Comparison of ENCODE assay signal across 19 cellular contexts in the genomic region with DNA sequence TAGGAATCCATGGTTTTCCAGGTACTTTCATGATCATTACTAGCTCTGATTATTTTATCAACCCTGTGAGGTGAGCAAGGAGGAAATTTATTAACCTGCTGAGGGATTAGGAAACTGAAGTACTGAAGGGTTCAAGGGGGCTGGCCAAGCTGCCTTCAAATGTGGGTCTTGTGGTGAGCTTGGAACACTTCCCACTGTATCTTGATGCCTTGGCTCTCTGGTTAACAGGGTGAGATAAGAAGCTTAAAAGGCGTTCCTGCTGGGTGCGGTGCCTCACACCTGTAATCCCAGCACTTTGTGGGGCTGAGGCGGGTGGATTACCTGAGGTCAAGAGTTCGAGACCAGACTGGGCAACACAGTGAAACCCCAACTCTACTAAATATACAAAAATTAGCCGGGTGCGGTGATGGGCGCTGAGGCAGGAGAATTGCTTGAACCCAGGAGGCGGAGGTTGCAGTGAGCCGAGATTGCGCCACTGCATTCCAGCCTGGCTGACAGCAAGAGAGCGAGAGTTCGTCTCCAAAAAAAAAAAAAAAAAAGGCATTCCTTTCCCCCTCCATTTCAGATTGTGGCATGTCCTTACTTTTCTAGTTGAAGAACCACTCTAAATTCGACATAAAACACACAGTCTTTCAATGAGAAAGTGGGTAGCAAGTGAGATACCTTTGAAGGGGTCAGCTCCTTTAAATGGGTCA.
DNase-seq lines count a peak whose midpoint lies in the region; ATAC-seq and TF ChIP-seq lines count a peak whose summit lies in the region.
"Had no signal": no experiment of that assay in that cellular context is flagged by ENCODE, and none has a peak within 500 bp of the region (broad histone marks: within the 10 kb centered on the region; RNA-seq: fewer than 3 reads in every experiment).

No MANE protein-coding gene starts in this region.

- peaks cover 12% of the 10 kb centered on the region for H3K9me3 ChIP-seq in endodermal cell (ENCODE audit: control insufficient read depth, low read length)
- H3K9me3 ChIP-seq: vagina had no signal

- H3K4me3 Mint-ChIP-seq in endodermal cell (no peak overlapping the region), naive B cell (peak overlapping the region in 2 of 8 donors; percentile 37 to 40)

- ATAC-seq in naive B cell (ENCODE audit: low read depth in 2 of 2) = no peak
- no peak for ATAC-seq in GM21528 (IDR thresholded peaks at IDR 0.05; ENCODE audit: low FRiP score, unreplicated experiment)
- no peak for ATAC-seq in GM19395 (IDR thresholded peaks at IDR 0.05; ENCODE audit: unreplicated experiment)
- ATAC-seq: GM12878 had no signal

- H3K4me1 Mint-ChIP-seq in endodermal cell (no peaks in the 10 kb centered on the region), naive B cell (peaks cover 26 to 63% (median 52%) of the 10 kb centered on the region in 3 donors)

- 83 to 95% methylated on average over 1 to 13 of the region's 13 CpGs for WGBS in endodermal cell (ENCODE audit: insufficient coverage in 1 of 2, insufficient read length in 1 of 2), 2 experiments

- H3K4me3 ChIP-seq in endodermal cell (ENCODE audit: low read length) = no peak overlapping the region
- H3K4me3 ChIP-seq: adrenal gland, GM12878, vagina had no signal

- peaks cover 61% of the 10 kb centered on the region for H3K36me3 Mint-ChIP-seq in endodermal cell (ENCODE audit: low read depth)
- peaks cover 26 to 29% of the 10 kb centered on the region in 2 donors for H3K36me3 Mint-ChIP-seq in naive B cell

- H3K9ac ChIP-seq in endodermal cell (ENCODE audit: extremely low read depth, low read length, poor library complexity, severe bottlenecking) = no peak overlapping the region

- peaks cover 64% of the 10 kb centered on the region for H3K36me3 ChIP-seq in endodermal cell (ENCODE audit: control insufficient read depth, insufficient read depth, low read length)

- H3K9me3 Mint-ChIP-seq in endodermal cell = peaks cover 5% of the 10 kb centered on the region
- peaks cover 5 to 30% (median 24%) of the 10 kb centered on the region in 7 donors for H3K9me3 Mint-ChIP-seq in naive B cell

- peak overlapping the region; percentile 35 for H3K27ac Mint-ChIP-seq in endodermal cell
- H3K27ac Mint-ChIP-seq in naive B cell = peak overlapping the region in 5 of 6 donors; percentile 49 to 77 (median 73)
- H3K27ac Mint-ChIP-seq: activated T-helper 2 cell treated with anti-CD3 and anti-CD28 coated beads, Interferon-gamma antibody, Interleukin-2, Interleukin-4, amounts not matched to agents 10 μg/mL and 5 μg/mL and 100 μg/mL, durations not matched to agents 14 hours and 24 hours and 36 hours had no signal

- H3K4me1 ChIP-seq in endodermal cell (ENCODE audit: control insufficient read depth, insufficient read depth, low read length) = no peaks in the 10 kb centered on the region
- H3K4me1 ChIP-seq: adrenal gland had no signal

- TF ChIP-seq CTCF in endodermal cell (conservative IDR thresholded peaks at IDR 0.05) = no peak

- peak; percentile 23 for DNase-seq in ACHN
- DNase-seq in HuH-7.5 (ENCODE audit: low spot score) = peak; percentile 64
- DNase-seq in endodermal cell = no peak
- DNase-seq in naive B cell = no peak
- DNase-seq in SW 1271 (lab: John Stamatoyannopoulos, UW) = no peak
- no peak for DNase-seq in NCI-H2029 treated with DMSO at 0.1 percent for 48 hours (lab: John Stamatoyannopoulos, UW)
- DNase-seq: adrenal gland; GDM1; mesenchymal stem cell; MM.1S; NCI-H1694 treated with DMSO at 0.1 percent for 48 hours; stimulated activated CD4-positive, alpha-beta T cell treated with anti-CD3 and anti-CD28 coated beads, Interleukin-15, amount 100 ng/mL, for 24 hours; stimulated activated naive CD4-positive, alpha-beta T cell; T-helper 2 cell had no signal

- in situ Hi-C loops in ACHN (cut with HindIII; ENCODE audit: low pct_ligation_motif_present, low pct_unique_long_range_greater_than_20kb, low sequenced_read_pairs) = no loop called here

- no peaks in the 10 kb centered on the region for H3K27me3 ChIP-seq in endodermal cell (ENCODE audit: control insufficient read depth, insufficient read depth, low read length, poor library complexity, severe bottlenecking)
- H3K27me3 ChIP-seq: adrenal gland, vagina had no signal

- no peak overlapping the region for H3K27ac ChIP-seq in endodermal cell (ENCODE audit: low read depth, low read length)
- H3K27ac ChIP-seq: vagina had no signal

- H3K27me3 Mint-ChIP-seq in endodermal cell (ENCODE audit: insufficient read depth) (no peaks in the 10 kb centered on the region), naive B cell (no peaks in the 10 kb centered on the region)

Comparison
In these comparisons a context has a peak if more than half of its experiments do, and no peak if none do; other contexts are left out.
1. DNase-seq: peak in ACHN (single experiment) and HuH-7.5 (single experiment); none in endodermal cell (single experiment), naive B cell (single experiment), SW 1271 (0 of 2) and NCI-H2029 treated with DMSO at 0.1 percent for 48 hours (single experiment).